Comparison of ENCODE assay signal across 12 cellular contexts in genomic region chr19:43751466-43752220, GRCh38. TPM values are rescaled to one million over a fixed set of nuclear protein-coding genes. Genes with fewer than 3 reads are reported as not detected.
DNase-seq lines count a peak whose midpoint lies in the region.
"Had no signal": no experiment of that assay in that cellular context is flagged by ENCODE, and none has a peak within 500 bp of the region (broad histone marks: within the 10 kb centered on the region; RNA-seq: fewer than 3 reads in every experiment).

No MANE protein-coding gene starts in this region.

- peak; percentile 33 for DNase-seq in EL
- DNase-seq in RPMI7951 (ENCODE audit: low read depth): peak; percentile 44
- peak; percentile 70 for DNase-seq in iris pigment epithelial cell (ENCODE audit: low read depth)
- no peak for DNase-seq in cerebellar cortex (ENCODE audit: low spot score)
- no peak for DNase-seq in NCI-H1436 (lab: John Stamatoyannopoulos, UW)
- DNase-seq in NCI-H2107 (lab: John Stamatoyannopoulos, UW): no peak
- DNase-seq: activated CD4-positive, CD25-positive, alpha-beta regulatory T cell; body of pancreas; NCI-H1092 treated with DMSO at 0.1 percent for 48 hours; OCI-M1; stimulated activated naive CD4-positive, alpha-beta T cell treated with Interleukin-2 at 50 U/mL for 16 hours had no signal

RNA-seq across cellular contexts. Expression of gene SMG9, which starts 3.1 kb away (rescaled TPM):
- 17.0 and 39.3 TPM in 2 replicates for total RNA-seq in RPMI7951 (2014; rRNA removed; shearing (Covaris generic))

RNA-seq across cellular contexts. Expression of gene KCNN4, which starts 29.1 kb away (rescaled TPM):
- total RNA-seq in RPMI7951 (2014; rRNA removed; shearing (Covaris generic)): 71.6 and 126 TPM in 2 replicates

RNA-seq across cellular contexts. Expression of gene IRGC, which starts 35.8 kb away (rescaled TPM):
- total RNA-seq in RPMI7951 (2014; rRNA removed; shearing (Covaris generic)): not detected in 2 replicates
- total RNA-seq: body of pancreas, lung had no signal

RNA-seq across cellular contexts. Expression of gene LYPD5, which starts 50.6 kb away (rescaled TPM):
- 0.24 and 0.59 TPM in 2 replicates for total RNA-seq in RPMI7951 (2014; rRNA removed; shearing (Covaris generic))
- total RNA-seq: body of pancreas had no signal

Comparison
In these comparisons a context has a peak if more than half of its experiments do, and no peak if none do; other contexts are left out.
1. DNase-seq: peak in EL (single experiment), RPMI7951 (single experiment) and iris pigment epithelial cell (single experiment); none in cerebellar cortex (single experiment), NCI-H1436 (single experiment) and NCI-H2107 (single experiment).